ENCODE assay signal across 1 cellular context in the genomic region with DNA sequence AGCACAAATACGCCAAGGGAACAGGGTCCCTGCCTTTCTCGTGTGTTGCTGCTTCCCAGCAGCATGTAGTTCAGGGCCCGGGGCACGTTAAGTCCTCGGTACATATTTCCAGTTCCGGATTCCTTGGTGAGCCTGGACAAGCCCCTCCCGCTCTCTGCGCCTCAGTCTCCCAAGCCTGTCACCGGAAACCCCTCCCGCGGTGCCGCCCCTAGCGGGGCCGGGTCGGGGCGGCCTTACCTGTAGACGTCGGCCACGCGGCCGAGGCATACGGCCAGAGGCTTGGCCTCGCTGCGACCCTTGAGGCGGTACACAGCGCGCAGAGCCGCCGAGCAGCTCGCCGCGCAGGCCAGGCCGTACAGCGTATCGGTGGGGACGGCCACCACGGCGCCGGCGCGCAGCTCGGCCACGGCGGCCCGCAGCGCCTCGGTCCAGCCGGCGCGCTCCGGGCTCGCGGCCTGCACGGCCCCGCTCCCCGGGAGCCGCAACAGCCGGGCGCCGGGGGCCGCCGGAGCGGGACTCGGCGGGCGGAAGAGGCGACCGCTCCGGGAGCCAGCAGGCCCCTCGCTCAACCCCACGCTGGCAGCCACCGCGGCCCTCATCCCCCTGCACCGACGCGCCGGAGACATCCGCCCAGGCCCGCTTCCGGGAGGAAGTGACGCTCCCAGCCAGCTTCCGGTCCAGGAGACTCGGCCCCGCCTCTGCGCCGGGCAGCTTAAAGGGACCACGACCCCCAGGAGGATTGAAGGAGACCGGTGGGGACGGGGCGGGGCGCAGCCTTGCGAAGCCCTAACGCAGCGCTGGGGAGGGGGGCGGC.
TF ChIP-seq lines count a peak whose summit lies in the region.

C1orf122 (plus strand) TSS at position 236 of the 814 bp plus-strand sequence. CDS start 615 bp downstream, outside the sequence.
YRDC (minus strand) TSS at position 654 of the 814 bp plus-strand sequence; CDS start at position 626, 28 bp downstream.

TF ChIP-seq in GM12878, 131 proteins besides CTCF, POLR2A, EP300 and RAD21 (continued from another document):
- no peak for TF ChIP-seq E2F8 (IDR thresholded peaks at IDR 0.05; ENCODE audit: low read depth, partially characterized antibody)
- no peak for TF ChIP-seq ATF7 (IDR thresholded peaks at IDR 0.05; ENCODE audit: low read depth)
- TF ChIP-seq, protein P1, sequence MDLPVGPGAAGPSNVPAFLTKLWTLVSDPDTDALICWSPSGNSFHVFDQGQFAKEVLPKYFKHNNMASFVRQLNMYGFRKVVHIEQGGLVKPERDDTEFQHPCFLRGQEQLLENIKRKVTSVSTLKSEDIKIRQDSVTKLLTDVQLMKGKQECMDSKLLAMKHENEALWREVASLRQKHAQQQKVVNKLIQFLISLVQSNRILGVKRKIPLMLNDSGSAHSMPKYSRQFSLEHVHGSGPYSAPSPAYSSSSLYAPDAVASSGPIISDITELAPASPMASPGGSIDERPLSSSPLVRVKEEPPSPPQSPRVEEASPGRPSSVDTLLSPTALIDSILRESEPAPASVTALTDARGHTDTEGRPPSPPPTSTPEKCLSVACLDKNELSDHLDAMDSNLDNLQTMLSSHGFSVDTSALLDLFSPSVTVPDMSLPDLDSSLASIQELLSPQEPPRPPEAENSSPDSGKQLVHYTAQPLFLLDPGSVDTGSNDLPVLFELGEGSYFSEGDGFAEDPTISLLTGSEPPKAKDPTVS (IDR thresholded peaks at IDR 0.05; ENCODE audit: low read depth, low read length): no peak
- TF ChIP-seq NR2C2 (IDR thresholded peaks at IDR 0.05; ENCODE audit: borderline replicate concordance, control insufficient read depth, insufficient read length, low read depth): no peak
- TF ChIP-seq ZNF217 (IDR thresholded peaks at IDR 0.05): 0 out of 2 replicates have a peak, but pooled peaks have one; percentile 25
- TF ChIP-seq BHLHE40 (IDR thresholded peaks at IDR 0.05; ENCODE audit: borderline replicate concordance in 1 of 2, low read depth in 2 of 2, low read length in 1 of 2): peak; percentile 6 to 30; a peak in 2 of 4 replicates
- TF ChIP-seq BMI1 (IDR thresholded peaks at IDR 0.05; ENCODE audit: borderline replicate concordance): no peak
- no peak for TF ChIP-seq RFX5 (IDR thresholded peaks at IDR 0.05; ENCODE audit: low read depth, low read length)
- TF ChIP-seq, protein P2, sequence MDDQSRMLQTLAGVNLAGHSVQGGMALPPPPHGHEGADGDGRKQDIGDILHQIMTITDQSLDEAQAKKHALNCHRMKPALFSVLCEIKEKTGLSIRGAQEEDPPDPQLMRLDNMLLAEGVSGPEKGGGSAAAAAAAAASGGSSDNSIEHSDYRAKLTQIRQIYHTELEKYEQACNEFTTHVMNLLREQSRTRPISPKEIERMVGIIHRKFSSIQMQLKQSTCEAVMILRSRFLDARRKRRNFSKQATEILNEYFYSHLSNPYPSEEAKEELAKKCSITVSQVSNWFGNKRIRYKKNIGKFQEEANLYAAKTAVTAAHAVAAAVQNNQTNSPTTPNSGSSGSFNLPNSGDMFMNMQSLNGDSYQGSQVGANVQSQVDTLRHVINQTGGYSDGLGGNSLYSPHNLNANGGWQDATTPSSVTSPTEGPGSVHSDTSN (IDR thresholded peaks at IDR 0.05; ENCODE audit: insufficient replicate concordance, low read depth, low read length): no peak
- no peak for TF ChIP-seq TARDBP (IDR thresholded peaks at IDR 0.05; ENCODE audit: borderline replicate concordance)
- no peak for TF ChIP-seq ZBED1 (IDR thresholded peaks at IDR 0.05; ENCODE audit: borderline replicate concordance)
- TF ChIP-seq CBFB (IDR thresholded peaks at IDR 0.05; ENCODE audit: low read depth): no peak
- TF ChIP-seq CBX5 (IDR thresholded peaks at IDR 0.05; ENCODE audit: low read depth): no peak
- TF ChIP-seq USF2 (IDR thresholded peaks at IDR 0.05; ENCODE audit: borderline replicate concordance, low read depth, low read length): no peak
- no peak for TF ChIP-seq SRF (IDR thresholded peaks at IDR 0.05; ENCODE audit: low read depth in 2 of 2, low read length in 2 of 2)
- no peak; the same call in none of the 2 replicates for TF ChIP-seq IKZF1 (conservative IDR thresholded peaks at IDR 0.05)
- no peak for TF ChIP-seq ZNF274 (IDR thresholded peaks at IDR 0.05; ENCODE audit: insufficient read depth, insufficient read length)
- peak; percentile 62; the same call in 1 of the 2 replicates for TF ChIP-seq SREBF2 (IDR thresholded peaks at IDR 0.05; ENCODE audit: low read length)
- TF ChIP-seq SMAD1 (IDR thresholded peaks at IDR 0.05; ENCODE audit: low read depth, partially characterized antibody): no peak
- TF ChIP-seq ZNF24 (IDR thresholded peaks at IDR 0.05): no peak
- TF ChIP-seq GABPA (IDR thresholded peaks at IDR 0.05; ENCODE audit: low read depth): peak; percentile 91
- no peak for TF ChIP-seq NFIC (IDR thresholded peaks at IDR 0.05; ENCODE audit: low read depth, low read length)
- TF ChIP-seq, protein P3, sequence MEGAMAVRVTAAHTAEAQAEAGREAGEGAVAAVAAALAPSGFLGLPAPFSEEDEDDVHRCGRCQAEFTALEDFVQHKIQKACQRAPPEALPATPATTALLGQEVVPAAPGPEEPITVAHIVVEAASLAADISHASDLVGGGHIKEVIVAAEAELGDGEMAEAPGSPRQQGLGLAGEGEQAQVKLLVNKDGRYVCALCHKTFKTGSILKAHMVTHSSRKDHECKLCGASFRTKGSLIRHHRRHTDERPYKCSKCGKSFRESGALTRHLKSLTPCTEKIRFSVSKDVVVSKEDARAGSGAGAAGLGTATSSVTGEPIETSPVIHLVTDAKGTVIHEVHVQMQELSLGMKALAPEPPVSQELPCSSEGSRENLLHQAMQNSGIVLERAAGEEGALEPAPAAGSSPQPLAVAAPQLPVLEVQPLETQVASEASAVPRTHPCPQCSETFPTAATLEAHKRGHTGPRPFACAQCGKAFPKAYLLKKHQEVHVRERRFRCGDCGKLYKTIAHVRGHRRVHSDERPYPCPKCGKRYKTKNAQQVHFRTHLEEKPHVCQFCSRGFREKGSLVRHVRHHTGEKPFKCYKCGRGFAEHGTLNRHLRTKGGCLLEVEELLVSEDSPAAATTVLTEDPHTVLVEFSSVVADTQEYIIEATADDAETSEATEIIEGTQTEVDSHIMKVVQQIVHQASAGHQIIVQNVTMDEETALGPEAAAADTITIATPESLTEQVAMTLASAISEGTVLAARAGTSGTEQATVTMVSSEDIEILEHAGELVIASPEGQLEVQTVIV (IDR thresholded peaks at IDR 0.05; ENCODE audit: borderline replicate concordance, partially characterized antibody): peak; percentile 59
- TF ChIP-seq ASH2L (IDR thresholded peaks at IDR 0.05; ENCODE audit: borderline replicate concordance, low read depth): no peak; the same call in 1 of the 2 replicates
- TF ChIP-seq PAX8 (IDR thresholded peaks at IDR 0.05): no peak
- TF ChIP-seq CHD2 (IDR thresholded peaks at IDR 0.05; ENCODE audit: borderline replicate concordance, low read depth, low read length): no peak
- 0 out of 2 replicates have a peak, but pooled peaks have one; percentile 28 for TF ChIP-seq DPF2 (IDR thresholded peaks at IDR 0.05)
- TF ChIP-seq MTA3 (IDR thresholded peaks at IDR 0.05; ENCODE audit: borderline replicate concordance, low read length): no peak
- TF ChIP-seq MYB (IDR thresholded peaks at IDR 0.05; ENCODE audit: borderline replicate concordance, low read depth, low read length): no peak
- TF ChIP-seq RCOR1 (conservative IDR thresholded peaks at IDR 0.05; ENCODE audit: low read depth, low read length): no peak
- TF ChIP-seq HCFC1 (IDR thresholded peaks at IDR 0.05; ENCODE audit: low read length): peak; percentile 64
- peak; percentile 96 for TF ChIP-seq LARP7 (IDR thresholded peaks at IDR 0.05)
